Comparison of ENCODE assay signal across 1 cellular context in genomic region chr11:75566763-75567279, GRCh38.
TF ChIP-seq lines count a peak whose summit lies in the region.

No MANE protein-coding gene starts in this region.

TF ChIP-seq in K562, 482 proteins besides CTCF, POLR2A, EP300 and RAD21:
- no peak for TF ChIP-seq ZNF239 (CRISPR knock-in tag; IDR thresholded peaks at IDR 0.05)
- TF ChIP-seq, protein P1, sequence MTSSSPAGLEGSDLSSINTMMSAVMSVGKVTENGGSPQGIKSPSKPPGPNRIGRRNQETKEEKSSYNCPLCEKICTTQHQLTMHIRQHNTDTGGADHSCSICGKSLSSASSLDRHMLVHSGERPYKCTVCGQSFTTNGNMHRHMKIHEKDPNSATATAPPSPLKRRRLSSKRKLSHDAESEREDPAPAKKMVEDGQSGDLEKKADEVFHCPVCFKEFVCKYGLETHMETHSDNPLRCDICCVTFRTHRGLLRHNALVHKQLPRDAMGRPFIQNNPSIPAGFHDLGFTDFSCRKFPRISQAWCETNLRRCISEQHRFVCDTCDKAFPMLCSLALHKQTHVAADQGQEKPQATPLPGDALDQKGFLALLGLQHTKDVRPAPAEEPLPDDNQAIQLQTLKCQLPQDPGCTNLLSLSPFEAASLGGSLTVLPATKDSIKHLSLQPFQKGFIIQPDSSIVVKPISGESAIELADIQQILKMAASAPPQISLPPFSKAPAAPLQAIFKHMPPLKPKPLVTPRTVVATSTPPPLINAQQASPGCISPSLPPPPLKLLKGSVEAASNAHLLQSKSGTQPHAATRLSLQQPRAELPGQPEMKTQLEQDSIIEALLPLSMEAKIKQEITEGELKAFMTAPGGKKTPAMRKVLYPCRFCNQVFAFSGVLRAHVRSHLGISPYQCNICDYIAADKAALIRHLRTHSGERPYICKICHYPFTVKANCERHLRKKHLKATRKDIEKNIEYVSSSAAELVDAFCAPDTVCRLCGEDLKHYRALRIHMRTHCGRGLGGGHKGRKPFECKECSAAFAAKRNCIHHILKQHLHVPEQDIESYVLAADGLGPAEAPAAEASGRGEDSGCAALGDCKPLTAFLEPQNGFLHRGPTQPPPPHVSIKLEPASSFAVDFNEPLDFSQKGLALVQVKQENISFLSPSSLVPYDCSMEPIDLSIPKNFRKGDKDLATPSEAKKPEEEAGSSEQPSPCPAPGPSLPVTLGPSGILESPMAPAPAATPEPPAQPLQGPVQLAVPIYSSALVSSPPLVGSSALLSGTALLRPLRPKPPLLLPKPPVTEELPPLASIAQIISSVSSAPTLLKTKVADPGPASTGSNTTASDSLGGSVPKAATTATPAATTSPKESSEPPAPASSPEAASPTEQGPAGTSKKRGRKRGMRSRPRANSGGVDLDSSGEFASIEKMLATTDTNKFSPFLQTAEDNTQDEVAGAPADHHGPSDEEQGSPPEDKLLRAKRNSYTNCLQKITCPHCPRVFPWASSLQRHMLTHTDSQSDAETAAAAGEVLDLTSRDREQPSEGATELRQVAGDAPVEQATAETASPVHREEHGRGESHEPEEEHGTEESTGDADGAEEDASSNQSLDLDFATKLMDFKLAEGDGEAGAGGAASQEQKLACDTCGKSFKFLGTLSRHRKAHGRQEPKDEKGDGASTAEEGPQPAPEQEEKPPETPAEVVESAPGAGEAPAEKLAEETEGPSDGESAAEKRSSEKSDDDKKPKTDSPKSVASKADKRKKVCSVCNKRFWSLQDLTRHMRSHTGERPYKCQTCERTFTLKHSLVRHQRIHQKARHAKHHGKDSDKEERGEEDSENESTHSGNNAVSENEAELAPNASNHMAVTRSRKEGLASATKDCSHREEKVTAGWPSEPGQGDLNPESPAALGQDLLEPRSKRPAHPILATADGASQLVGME (CRISPR knock-in tag; IDR thresholded peaks at IDR 0.05) = no peak
- TF ChIP-seq CCAR2 (IDR thresholded peaks at IDR 0.05; ENCODE audit: low read depth, low read length) = no peak
- TF ChIP-seq, protein P2, sequence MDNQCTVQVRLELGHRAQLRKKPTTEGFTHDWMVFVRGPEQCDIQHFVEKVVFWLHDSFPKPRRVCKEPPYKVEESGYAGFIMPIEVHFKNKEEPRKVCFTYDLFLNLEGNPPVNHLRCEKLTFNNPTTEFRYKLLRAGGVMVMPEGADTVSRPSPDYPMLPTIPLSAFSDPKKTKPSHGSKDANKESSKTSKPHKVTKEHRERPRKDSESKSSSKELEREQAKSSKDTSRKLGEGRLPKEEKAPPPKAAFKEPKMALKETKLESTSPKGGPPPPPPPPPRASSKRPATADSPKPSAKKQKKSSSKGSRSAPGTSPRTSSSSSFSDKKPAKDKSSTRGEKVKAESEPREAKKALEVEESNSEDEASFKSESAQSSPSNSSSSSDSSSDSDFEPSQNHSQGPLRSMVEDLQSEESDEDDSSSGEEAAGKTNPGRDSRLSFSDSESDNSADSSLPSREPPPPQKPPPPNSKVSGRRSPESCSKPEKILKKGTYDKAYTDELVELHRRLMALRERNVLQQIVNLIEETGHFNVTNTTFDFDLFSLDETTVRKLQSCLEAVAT (IDR thresholded peaks at IDR 0.05) = peak in 1 of 2 experiments; percentile 66; a peak in 1 of 4 replicates
- peak; percentile 38 for TF ChIP-seq RBFOX2 (IDR thresholded peaks at IDR 0.05; ENCODE audit: low read depth, low read length)
- TF ChIP-seq RHOXF2B (CRISPR knock-in tag; conservative IDR thresholded peaks at IDR 0.05) = no peak
- TF ChIP-seq GMEB1 (CRISPR knock-in tag; IDR thresholded peaks at IDR 0.05) = no peak
- no peak for TF ChIP-seq MNT (conservative IDR thresholded peaks at IDR 0.05)
- TF ChIP-seq ZC3H4 (CRISPR knock-in tag; IDR thresholded peaks at IDR 0.05; ENCODE audit: borderline replicate concordance) = peak; percentile 48; the same call in 1 of the 2 replicates
TF ChIP-seq in K562: peak in this region for 3.
